In genomic region chr15:62502451-62502850, GRCh38 we compare ENCODE assay signal across 21 cellular contexts.
"Had no signal": no experiment of that assay in that cellular context is flagged by ENCODE, and none has a peak within 500 bp of the region (broad histone marks: within the 10 kb centered on the region; RNA-seq: fewer than 3 reads in every experiment).

No MANE protein-coding gene starts in this region.

- H3K27ac ChIP-seq: prostate gland, right atrium auricular region had no signal

- H3K4me1 Mint-ChIP-seq: central memory CD8-positive, alpha-beta T cell; naive thymus-derived CD4-positive, alpha-beta T cell had no signal

- H3K4me3 ChIP-seq: breast epithelium, heart left ventricle, prostate gland, right atrium auricular region, thyroid gland had no signal

- H3K9me3 Mint-ChIP-seq: activated T-cell treated with anti-CD3 and anti-CD28 coated beads, Interleukin-2, amount 50 U/mL, for 4 hours; activated T-helper 2 cell treated with anti-CD3 and anti-CD28 coated beads, Interferon-gamma antibody, Interleukin-2, Interleukin-4, amounts not matched to agents 10 μg/mL and 5 μg/mL and 100 μg/mL, durations not matched to agents 14 hours and 24 hours and 36 hours; central memory CD8-positive, alpha-beta T cell; naive thymus-derived CD4-positive, alpha-beta T cell had no signal

- H3K9me3 ChIP-seq: breast epithelium, heart left ventricle, prostate gland, right atrium auricular region, thyroid gland had no signal

- H3K27ac Mint-ChIP-seq: activated naive CD8-positive, alpha-beta T cell; activated T-helper 2 cell treated with anti-CD3 and anti-CD28 coated beads, Interferon-gamma antibody, Interleukin-2, Interleukin-4, amounts not matched to agents 10 μg/mL and 5 μg/mL and 100 μg/mL, durations not matched to agents 14 hours and 24 hours and 36 hours; naive thymus-derived CD4-positive, alpha-beta T cell had no signal

- H3K36me3 Mint-ChIP-seq: activated naive CD8-positive, alpha-beta T cell; naive thymus-derived CD4-positive, alpha-beta T cell had no signal

- H3K4me3 Mint-ChIP-seq: activated naive CD8-positive, alpha-beta T cell; activated T-cell treated with anti-CD3 and anti-CD28 coated beads, Interleukin-2, amount 50 U/mL, for 4 hours; central memory CD8-positive, alpha-beta T cell; naive thymus-derived CD4-positive, alpha-beta T cell had no signal

- H3K36me3 ChIP-seq: breast epithelium, heart left ventricle, prostate gland, right atrium auricular region, thyroid gland had no signal

- DNase-seq: activated CD4-positive, alpha-beta T cell treated with anti-CD3 and anti-CD28 coated beads, Interleukin-2, amount 50 U/mL, for 4 hours; activated CD8-positive, alpha-beta memory T cell treated with anti-CD3 and anti-CD28 coated beads for 24 hours; activated CD8-positive, alpha-beta memory T cell treated with anti-CD3 and anti-CD28 coated beads, Interleukin-2, amount 50 U/mL, for 48 hours; activated naive CD4-positive, alpha-beta T cell; activated T-cell treated with anti-CD3 and anti-CD28 coated beads, Interleukin-2, amount 50 U/mL, for 4 hours; effector memory CD4-positive, alpha-beta T cell; heart left ventricle; left colon; mesendoderm; naive thymus-derived CD4-positive, alpha-beta T cell; stimulated activated CD4-positive, alpha-beta T cell treated with anti-CD3 and anti-CD28 coated beads, Interleukin-4, amount 100 ng/mL, for 24 hours; stimulated activated naive CD8-positive, alpha-beta T cell treated with anti-CD3 and anti-CD28 coated beads, Interleukin-15, Interleukin-2, amounts not matched to agents 100 U/mL and 50 U/mL, for 24 hours; substantia nigra; T-helper 1 cell; thyroid gland had no signal

- ATAC-seq: activated T-cell treated with anti-CD3 and anti-CD28 coated beads, Interleukin-2, amount 50 U/mL, for 4 hours; heart left ventricle; left colon; naive thymus-derived CD4-positive, alpha-beta T cell; stimulated activated naive CD8-positive, alpha-beta T cell treated with anti-CD3 and anti-CD28 coated beads, Interleukin-15, Interleukin-2, amounts not matched to agents 100 U/mL and 50 U/mL, for 24 hours had no signal

- H3K27me3 ChIP-seq: breast epithelium, heart left ventricle, right atrium auricular region, thyroid gland had no signal
